Comparison of ENCODE assay signal across 28 cellular contexts in the genomic region with DNA sequence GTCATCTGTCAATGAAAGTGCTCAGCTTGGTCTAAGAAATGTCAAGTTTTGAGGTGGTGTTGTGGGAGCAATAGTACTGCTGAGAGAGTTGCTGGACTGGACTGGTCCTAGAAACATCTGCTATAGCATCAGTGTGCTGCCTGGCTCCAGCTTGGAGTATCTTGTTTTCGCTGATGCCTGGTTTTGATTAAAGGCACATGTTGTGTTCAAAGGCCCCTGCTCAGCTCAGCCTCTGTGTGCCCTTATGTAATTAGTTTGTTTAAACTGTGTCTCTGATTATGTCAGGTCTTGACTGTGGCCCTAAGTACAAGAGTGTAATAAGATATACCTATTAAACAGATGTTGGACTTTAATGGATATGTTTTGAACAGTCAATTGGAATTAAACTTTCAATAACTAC.
A peak's percentile ranks its signal among the peaks of the same experiment; 100 is the strongest.
DNase-seq lines count a peak whose midpoint lies in the region; ATAC-seq and TF ChIP-seq lines count a peak whose summit lies in the region.
"Had no signal": no experiment of that assay in that cellular context is flagged by ENCODE, and none has a peak within 500 bp of the region (broad histone marks: within the 10 kb centered on the region; RNA-seq: fewer than 3 reads in every experiment).

No MANE protein-coding gene starts in this region.

- DNase-seq in NCI-H1092 treated with DMSO at 0.1 percent for 48 hours (lab: John Stamatoyannopoulos, UW): peak; percentile 28
- no peak for DNase-seq in NCI-H1092 (lab: John Stamatoyannopoulos, UW)
- peak; percentile 40 to 81 for DNase-seq in NCI-H524 (lab: John Stamatoyannopoulos, UW)
- DNase-seq in nephron progenitor cell: no peak
- no peak for DNase-seq in kidney tubule cell (ENCODE audit: low spot score)
- DNase-seq in glutamatergic neuron: no peak
- no peak for DNase-seq in mesenteric fat pad (ENCODE audit: low spot score)
- DNase-seq: activated CD4-positive, alpha-beta T cell treated with anti-CD3 and anti-CD28 coated beads, Interleukin-2, amount 10 ng/mL, durations not matched to agents 24 days and 14 days; activated CD8-positive, alpha-beta memory T cell treated with anti-CD3 and anti-CD28 coated beads for 24 hours; activated naive CD4-positive, alpha-beta T cell treated with anti-CD3 and anti-CD28 coated beads, Interleukin-2, amount 50 U/mL, for 16 hours; activated T-cell treated with anti-CD3 and anti-CD28 coated beads for 4 hours; amniotic stem cell; cerebellar nuclear complex; immature natural killer cell; left colon; NCI-H446 treated with DMSO at 0.1 percent for 48 hours; retina; T1000; transverse colon had no signal

- peak overlapping the region; percentile 11 for H3K27ac Mint-ChIP-seq in nephron progenitor cell
- H3K27ac Mint-ChIP-seq in glutamatergic neuron (ENCODE audit: unreplicated experiment): no peak overlapping the region
- H3K27ac Mint-ChIP-seq: activated CD4-positive, alpha-beta T cell treated with anti-CD3 and anti-CD28 coated beads, Interleukin-2, amount 10 ng/mL, durations not matched to agents 24 days and 14 days; activated T-helper 2 cell treated with anti-CD3 and anti-CD28 coated beads, Interferon-gamma antibody, Interleukin-2, Interleukin-4, amounts not matched to agents 10 μg/mL and 5 μg/mL and 100 μg/mL, durations not matched to agents 14 hours and 24 hours and 36 hours; brain; GM23338; immature natural killer cell; memory B cell; neural progenitor cell; stimulated activated effector memory CD8-positive, alpha-beta T cell treated with anti-CD3 and anti-CD28 coated beads, Interleukin-12 subunit alpha, Interleukin-12 subunit beta, amount 100 ng/mL, for 72 hours had no signal

- peaks cover 7% of the 10 kb centered on the region for H3K27me3 Mint-ChIP-seq in nephron progenitor cell (ENCODE audit: low read depth, poor library complexity)
- no peaks in the 10 kb centered on the region for H3K27me3 Mint-ChIP-seq in glutamatergic neuron (ENCODE audit: unreplicated experiment)
- H3K27me3 Mint-ChIP-seq: activated CD4-positive, alpha-beta T cell treated with anti-CD3 and anti-CD28 coated beads, Interleukin-2, amount 10 ng/mL, durations not matched to agents 24 days and 14 days had no signal

- no peaks in the 10 kb centered on the region for H3K9me3 Mint-ChIP-seq in nephron progenitor cell
- H3K9me3 Mint-ChIP-seq in glutamatergic neuron (ENCODE audit: unreplicated experiment): no peaks in the 10 kb centered on the region
- H3K9me3 Mint-ChIP-seq: activated CD4-positive, alpha-beta T cell treated with anti-CD3 and anti-CD28 coated beads, Interleukin-2, amount 10 ng/mL, durations not matched to agents 24 days and 14 days; activated T-helper 2 cell treated with anti-CD3 and anti-CD28 coated beads, Interferon-gamma antibody, Interleukin-2, Interleukin-4, amounts not matched to agents 10 μg/mL and 5 μg/mL and 100 μg/mL, durations not matched to agents 14 hours and 24 hours and 36 hours; brain; GM23338; neural progenitor cell had no signal

- H3K4me3 Mint-ChIP-seq in nephron progenitor cell (no peak overlapping the region), glutamatergic neuron (ENCODE audit: unreplicated experiment) (no peak overlapping the region)
- H3K4me3 Mint-ChIP-seq: activated CD4-positive, alpha-beta T cell treated with anti-CD3 and anti-CD28 coated beads, Interleukin-2, amount 10 ng/mL, durations not matched to agents 24 days and 14 days; brain; GM23338; immature natural killer cell; memory B cell; neural progenitor cell; stimulated activated effector memory CD8-positive, alpha-beta T cell treated with anti-CD3 and anti-CD28 coated beads, Interleukin-12 subunit alpha, Interleukin-12 subunit beta, amount 100 ng/mL, for 72 hours had no signal

- no peak for ATAC-seq in SK-N-SH treated with all-trans-retinoic acid at 6 μM for 48 hours
- ATAC-seq: esophagus mucosa; GM23338; K562; left colon; stimulated activated effector memory CD8-positive, alpha-beta T cell treated with anti-CD3 and anti-CD28 coated beads, Interleukin-12 subunit alpha, Interleukin-12 subunit beta, amount 100 ng/mL, for 72 hours had no signal

- TF ChIP-seq CTCF in nephron progenitor cell (IDR thresholded peaks at IDR 0.05) (no peak), glutamatergic neuron (IDR thresholded peaks at IDR 0.05; ENCODE audit: partially characterized antibody, unreplicated experiment) (no peak)

- H3K4me1 Mint-ChIP-seq in nephron progenitor cell: peaks cover 28% of the 10 kb centered on the region
- H3K4me1 Mint-ChIP-seq in glutamatergic neuron (ENCODE audit: low read depth, unreplicated experiment): no peaks in the 10 kb centered on the region
- H3K4me1 Mint-ChIP-seq: activated CD4-positive, alpha-beta T cell treated with anti-CD3 and anti-CD28 coated beads, Interleukin-2, amount 10 ng/mL, durations not matched to agents 24 days and 14 days; brain; immature natural killer cell; neural progenitor cell; stimulated activated effector memory CD8-positive, alpha-beta T cell treated with anti-CD3 and anti-CD28 coated beads, Interleukin-12 subunit alpha, Interleukin-12 subunit beta, amount 100 ng/mL, for 72 hours had no signal

- H3K36me3 Mint-ChIP-seq in nephron progenitor cell (ENCODE audit: low read depth) (no peaks in the 10 kb centered on the region), glutamatergic neuron (ENCODE audit: unreplicated experiment) (no peaks in the 10 kb centered on the region)
- H3K36me3 Mint-ChIP-seq: brain; neural progenitor cell; stimulated activated effector memory CD8-positive, alpha-beta T cell treated with anti-CD3 and anti-CD28 coated beads, Interleukin-12 subunit alpha, Interleukin-12 subunit beta, amount 100 ng/mL, for 72 hours had no signal

TF ChIP-seq in SK-N-SH treated with all-trans-retinoic acid at 6 μM for 48 hours, 23 proteins besides CTCF, POLR2A, EP300 and RAD21:
- TF ChIP-seq TSHZ2 (CRISPR knock-in tag; IDR thresholded peaks at IDR 0.05) (peak; percentile 87), ISL1 (CRISPR knock-in tag; IDR thresholded peaks at IDR 0.05) (no peak), RARB (CRISPR knock-in tag; IDR thresholded peaks at IDR 0.05) (no peak), TCF4 (CRISPR knock-in tag; IDR thresholded peaks at IDR 0.05; ENCODE audit: borderline replicate concordance) (peak; percentile 96), OSR1 (CRISPR knock-in tag; IDR thresholded peaks at IDR 0.05) (no peak), ZNF8 (CRISPR knock-in tag; IDR thresholded peaks at IDR 0.05) (0 out of 2 replicates have a peak, but pooled peaks have one; percentile 4), POU6F1 (CRISPR knock-in tag; IDR thresholded peaks at IDR 0.05; ENCODE audit: borderline replicate concordance, low read depth) (no peak), PATZ1 (CRISPR knock-in tag; IDR thresholded peaks at IDR 0.05; ENCODE audit: borderline replicate concordance) (no peak)

Comparison
In these comparisons a context has a peak if more than half of its experiments do, and no peak if none do; other contexts are left out.
1. DNase-seq: peak in NCI-H1092 treated with DMSO at 0.1 percent for 48 hours (single experiment) and NCI-H524 (2 of 2); none in NCI-H1092 (single experiment), nephron progenitor cell (single experiment), kidney tubule cell (single experiment), glutamatergic neuron (single experiment) and mesenteric fat pad (single experiment).